14 cellular contexts compared by ENCODE assay signal in genomic region chr5:173310861-173311515, GRCh38.
A peak's percentile ranks its signal among the peaks of the same experiment; 100 is the strongest.
DNase-seq lines count a peak whose midpoint lies in the region; ATAC-seq and TF ChIP-seq lines count a peak whose summit lies in the region.
"Had no signal": no experiment of that assay in that cellular context is flagged by ENCODE, and none has a peak within 500 bp of the region (broad histone marks: within the 10 kb centered on the region; RNA-seq: fewer than 3 reads in every experiment).

No MANE protein-coding gene starts in this region.

- H3K27ac Mint-ChIP-seq in nephron: peak overlapping the region; percentile 95 to 96 (median 95)
- H3K27ac Mint-ChIP-seq: activated CD4-positive, alpha-beta T cell treated with anti-CD3 and anti-CD28 coated beads, Interleukin-2, amount 10 ng/mL, durations not matched to agents 24 days and 14 days had no signal

- peak overlapping the region; percentile 68 to 83 for H3K27ac ChIP-seq in tibial artery
- H3K27ac ChIP-seq: neutrophil had no signal

- H3K4me3 ChIP-seq in fibroblast of mammary gland (ENCODE audit: control insufficient read depth, low read depth, low read length): no peak overlapping the region
- H3K4me3 ChIP-seq in tibial artery: peak overlapping the region in 1 of 2 donors; percentile 9

- ATAC-seq in GM18867 (IDR thresholded peaks at IDR 0.05; ENCODE audit: unreplicated experiment): no peak
- ATAC-seq in HG02981 (IDR thresholded peaks at IDR 0.05; ENCODE audit: unreplicated experiment): no peak

- peaks cover 5% of the 10 kb centered on the region for H3K36me3 Mint-ChIP-seq in nephron (ENCODE audit: low read depth)

- peaks cover 14% of the 10 kb centered on the region for H3K9me3 Mint-ChIP-seq in nephron

- H3K4me3 Mint-ChIP-seq in nephron: peak overlapping the region in 2 of 3 experiments; percentile 31 to 39
- H3K4me3 Mint-ChIP-seq: activated CD4-positive, alpha-beta T cell treated with anti-CD3 and anti-CD28 coated beads, Interleukin-2, amount 10 ng/mL, durations not matched to agents 24 days and 14 days had no signal

- no peaks in the 10 kb centered on the region for H3K36me3 ChIP-seq in tibial artery
- H3K36me3 ChIP-seq: neutrophil had no signal

- H3K9me3 ChIP-seq in tibial artery: peaks cover 0 to 6% (median 0%) of the 10 kb centered on the region in 3 donors
- H3K9me3 ChIP-seq: neutrophil had no signal

- DNase-seq in NCI-H69 (lab: John Stamatoyannopoulos, UW) (peak; percentile 53), fibroblast of mammary gland (ENCODE audit: low read depth) (peak; percentile 38), tibial artery (no peak), SKM-1 (lab: John Stamatoyannopoulos, UW; ENCODE audit: unreplicated experiment) (no peak), ecto neural progenitor cell (ENCODE audit: low spot score) (no peak)
- DNase-seq: activated CD4-positive, alpha-beta T cell treated with anti-CD3 and anti-CD28 coated beads, Interleukin-2, amount 10 ng/mL, durations not matched to agents 24 days and 14 days; activated gamma-delta T cell; DMS53; NCI-H510A treated with DMSO at 0.1 percent for 48 hours; SIG-M5 had no signal

- intact Hi-C loops in tibial artery (cut with DNase I; ENCODE audit: low total_unique reads): no loop called here

- TF ChIP-seq CTCF in fibroblast of mammary gland (conservative IDR thresholded peaks at IDR 0.05; ENCODE audit: control insufficient read depth, insufficient read depth, low read depth, low read length) (no peak), nephron (IDR thresholded peaks at IDR 0.05; ENCODE audit: unreplicated experiment in 3 of 3) (no peak), tibial artery (IDR thresholded peaks at IDR 0.05) (no peak)

- H3K4me1 Mint-ChIP-seq in nephron: peaks cover 80% of the 10 kb centered on the region
- H3K4me1 Mint-ChIP-seq: activated CD4-positive, alpha-beta T cell treated with anti-CD3 and anti-CD28 coated beads, Interleukin-2, amount 10 ng/mL, durations not matched to agents 24 days and 14 days had no signal

- peaks cover 5% of the 10 kb centered on the region for H3K27me3 Mint-ChIP-seq in nephron (ENCODE audit: low read depth)

- no peaks in the 10 kb centered on the region for H3K27me3 ChIP-seq in tibial artery

- H3K4me1 ChIP-seq in tibial artery: peaks cover 0 to 30% (median 23%) of the 10 kb centered on the region in 4 donors

Comparison
In these comparisons a context has a peak if more than half of its experiments do, and no peak if none do; other contexts are left out.
1. DNase-seq: peak in NCI-H69 (single experiment) and fibroblast of mammary gland (single experiment); none in tibial artery (0 of 2), SKM-1 (single experiment) and ecto neural progenitor cell (single experiment).